Comparison of ENCODE assay signal across 1 cellular context in the genomic region with DNA sequence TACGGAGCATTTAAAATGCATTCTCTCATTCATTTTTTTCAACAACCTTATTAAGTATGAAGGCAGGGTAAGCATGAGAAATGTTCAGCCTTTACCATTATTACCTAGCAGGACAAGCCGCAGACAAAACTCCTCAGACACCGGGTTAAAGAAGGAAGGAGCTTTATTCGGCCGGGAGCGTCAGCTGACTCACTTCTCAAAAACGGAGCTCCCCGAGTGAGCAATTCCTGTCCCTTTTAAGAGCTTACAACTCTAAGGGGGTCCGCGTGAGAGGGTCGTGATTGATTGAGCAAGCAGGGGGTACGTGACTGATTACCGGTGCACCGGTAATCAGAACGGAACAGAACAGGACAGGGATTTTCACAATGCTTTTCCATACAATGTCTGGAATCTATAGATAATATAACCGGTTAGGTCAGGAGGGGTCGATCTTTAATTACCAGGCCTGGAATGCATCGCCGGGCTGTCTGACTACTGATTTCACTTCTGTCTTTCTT.
TF ChIP-seq lines count a peak whose summit lies in the region.

No MANE protein-coding gene starts in this region.

TF ChIP-seq in GM12878, 131 proteins besides CTCF, POLR2A, EP300 and RAD21:
- peak; percentile 63 for TF ChIP-seq RAD51 (IDR thresholded peaks at IDR 0.05)
